Comparison of ENCODE assay signal across 9 cellular contexts in genomic region chr19:5826531-5827341, GRCh38. TPM values are rescaled to one million over a fixed set of nuclear protein-coding genes. Genes with fewer than 3 reads are reported as not detected.
A peak's percentile ranks its signal among the peaks of the same experiment; 100 is the strongest.
DNase-seq lines count a peak whose midpoint lies in the region; ATAC-seq and TF ChIP-seq lines count a peak whose summit lies in the region.
"Had no signal": no experiment of that assay in that cellular context is flagged by ENCODE, and none has a peak within 500 bp of the region (broad histone marks: within the 10 kb centered on the region; RNA-seq: fewer than 3 reads in every experiment).

No MANE protein-coding gene starts in this region.

- no peaks in the 10 kb centered on the region for H3K9me3 Mint-ChIP-seq in activated naive CD4-positive, alpha-beta T cell treated with anti-CD3 and anti-CD28 coated beads, Interleukin-2, amount 10 ng/mL, durations not matched to agents 7 days and 5 days
- H3K9me3 Mint-ChIP-seq in stimulated activated naive CD8-positive, alpha-beta T cell treated with anti-CD3 and anti-CD28 coated beads, Interleukin-15, Interleukin-2, amounts not matched to agents 100 ng/mL and 50 ng/mL, for 24 hours, result no peaks in the 10 kb centered on the region

- peaks cover 18% of the 10 kb centered on the region for H3K4me1 ChIP-seq in hepatocyte (ENCODE audit: insufficient read depth)

- H3K27me3 ChIP-seq in H7 (ENCODE audit: control insufficient read depth, insufficient read depth, low read length) (no peaks in the 10 kb centered on the region), hepatocyte (no peaks in the 10 kb centered on the region)

- H3K4me3 Mint-ChIP-seq in activated naive CD4-positive, alpha-beta T cell treated with anti-CD3 and anti-CD28 coated beads, Interleukin-2, amount 10 ng/mL, durations not matched to agents 7 days and 5 days, result peak overlapping the region; percentile 99
- H3K4me3 Mint-ChIP-seq in stimulated activated naive CD8-positive, alpha-beta T cell treated with anti-CD3 and anti-CD28 coated beads, Interleukin-15, Interleukin-2, amounts not matched to agents 100 ng/mL and 50 ng/mL, for 24 hours, result peak overlapping the region; percentile 96

- H3K27me3 Mint-ChIP-seq in activated naive CD4-positive, alpha-beta T cell treated with anti-CD3 and anti-CD28 coated beads, Interleukin-2, amount 10 ng/mL, durations not matched to agents 7 days and 5 days, result peaks cover 14% of the 10 kb centered on the region
- no peaks in the 10 kb centered on the region for H3K27me3 Mint-ChIP-seq in stimulated activated naive CD8-positive, alpha-beta T cell treated with anti-CD3 and anti-CD28 coated beads, Interleukin-15, Interleukin-2, amounts not matched to agents 100 ng/mL and 50 ng/mL, for 24 hours

- no peak overlapping the region for H3K4me3 ChIP-seq in H7 (ENCODE audit: insufficient read depth, low read depth, low read length)
- no peak overlapping the region for H3K4me3 ChIP-seq in hepatocyte

- peak overlapping the region; percentile 96 for H3K4me2 ChIP-seq in hepatocyte

- no peaks in the 10 kb centered on the region for H4K20me1 ChIP-seq in hepatocyte (ENCODE audit: insufficient read depth, poor library complexity, severe bottlenecking)

- peak; percentile 13 for TF ChIP-seq CTCF in hepatocyte (IDR thresholded peaks at IDR 0.05; ENCODE audit: poor library complexity)

- peaks cover 18% of the 10 kb centered on the region for H3K4me1 Mint-ChIP-seq in activated naive CD4-positive, alpha-beta T cell treated with anti-CD3 and anti-CD28 coated beads, Interleukin-2, amount 10 ng/mL, durations not matched to agents 7 days and 5 days
- peaks cover 17% of the 10 kb centered on the region for H3K4me1 Mint-ChIP-seq in stimulated activated naive CD8-positive, alpha-beta T cell treated with anti-CD3 and anti-CD28 coated beads, Interleukin-15, Interleukin-2, amounts not matched to agents 100 ng/mL and 50 ng/mL, for 24 hours (ENCODE audit: low read depth)

- 45% methylated on average over 24 of the region's 24 CpGs for WGBS in hepatocyte (ENCODE audit: low lambda C conversion rate, missing lambda C conversion rate)

- no peaks in the 10 kb centered on the region for H3K9me2 ChIP-seq in hepatocyte (replicated peaks; ENCODE audit: insufficient read depth)

- H3K79me2 ChIP-seq in hepatocyte, result no peaks in the 10 kb centered on the region

- H3K9me3 ChIP-seq in hepatocyte (ENCODE audit: low read depth), result no peaks in the 10 kb centered on the region

- H3K27ac Mint-ChIP-seq in activated naive CD4-positive, alpha-beta T cell treated with anti-CD3 and anti-CD28 coated beads, Interleukin-2, amount 10 ng/mL, durations not matched to agents 7 days and 5 days, result peak overlapping the region; percentile 90
- H3K27ac Mint-ChIP-seq in stimulated activated naive CD8-positive, alpha-beta T cell treated with anti-CD3 and anti-CD28 coated beads, Interleukin-15, Interleukin-2, amounts not matched to agents 100 ng/mL and 50 ng/mL, for 24 hours, result peak overlapping the region; percentile 83

- peaks cover 2% of the 10 kb centered on the region for H3K36me3 Mint-ChIP-seq in activated naive CD4-positive, alpha-beta T cell treated with anti-CD3 and anti-CD28 coated beads, Interleukin-2, amount 10 ng/mL, durations not matched to agents 7 days and 5 days
- no peaks in the 10 kb centered on the region for H3K36me3 Mint-ChIP-seq in stimulated activated naive CD8-positive, alpha-beta T cell treated with anti-CD3 and anti-CD28 coated beads, Interleukin-15, Interleukin-2, amounts not matched to agents 100 ng/mL and 50 ng/mL, for 24 hours (ENCODE audit: low read depth)

- CTCF ChIA-PET in activated naive CD4-positive, alpha-beta T cell treated with anti-CD3 and anti-CD28 coated beads, Interleukin-2, amount 10 ng/mL, durations not matched to agents 7 days and 5 days (lab: Charles Lee), result interaction anchor here (0.7 to 3.1 kb wide), 3 partner anchors 20 to 139 kb away, joined by 3 to 29 read pairs (median 6); partner anchors contain the start of gene NRTN

- no peak overlapping the region for H2AFZ ChIP-seq in hepatocyte

- peak overlapping the region; percentile 48 for H3K27ac ChIP-seq in hepatocyte

- DNase-seq in AG08396 (ENCODE audit: low spot score) (peak; percentile 59), H7 (peak; percentile 88), NCI-H510A (lab: John Stamatoyannopoulos, UW) (peak; percentile 99), hepatocyte (ENCODE audit: low spot score) (peak; percentile 78)
- peak; percentile 35 for DNase-seq in activated naive CD4-positive, alpha-beta T cell treated with anti-CD3 and anti-CD28 coated beads, Interleukin-2, amount 10 ng/mL, durations not matched to agents 7 days and 5 days

- H3K36me3 ChIP-seq in H7 (replicated peaks; ENCODE audit: control insufficient read depth, insufficient read depth, low read length), result no peaks in the 10 kb centered on the region
- H3K36me3 ChIP-seq in hepatocyte (replicated peaks; ENCODE audit: insufficient read depth, low read depth), result no peaks in the 10 kb centered on the region

- ATAC-seq in HG03045 (IDR thresholded peaks at IDR 0.05; ENCODE audit: unreplicated experiment) (no peak), GM21786 (IDR thresholded peaks at IDR 0.05; ENCODE audit: unreplicated experiment) (no peak)

RNA-seq across cellular contexts. Expression of gene FUT6, which starts 12.8 kb away (rescaled TPM):
- not detected in 2 replicates for total RNA-seq in H7 (2014; rRNA removed; shearing (Covaris generic))
- total RNA-seq in hepatocyte, result 0.07 and 0.36 TPM in 2 replicates
- 0.90 TPM in 1 of 2 replicates, not detected in the other for polyA plus RNA-seq in hepatocyte
- total RNA-seq: fibroblast of lung had no signal
- polyA plus RNA-seq: fibroblast of lung had no signal

RNA-seq across cellular contexts. Expression of gene NRTN, which starts 21.9 kb away (rescaled TPM):
- 8.5 and 8.7 TPM in 2 replicates for total RNA-seq in H7 (2014; rRNA removed; shearing (Covaris generic))
- 2.7 and 5.6 TPM in 2 replicates for total RNA-seq in hepatocyte
- 31.1 and 35.6 TPM in 2 replicates for polyA plus RNA-seq in hepatocyte

RNA-seq across cellular contexts. Expression of gene FUT3, which starts 24.5 kb away (rescaled TPM):
- not detected in 2 replicates for total RNA-seq in H7 (2014; rRNA removed; shearing (Covaris generic))
- 0.08 TPM in 1 of 2 replicates, not detected in the other for total RNA-seq in hepatocyte
- 0.45 TPM in 1 of 2 replicates, not detected in the other for polyA plus RNA-seq in hepatocyte
- total RNA-seq: fibroblast of lung had no signal
- polyA plus RNA-seq: fibroblast of lung had no signal

RNA-seq across cellular contexts. Expression of gene DUS3L, which starts 35.8 kb away (rescaled TPM):
- 50.8 and 52.4 TPM in 2 replicates for total RNA-seq in H7 (2014; rRNA removed; shearing (Covaris generic))
- total RNA-seq in hepatocyte, result 24.9 and 26.7 TPM in 2 replicates
- polyA plus RNA-seq in hepatocyte, result 28.9 and 44.9 TPM in 2 replicates

RNA-seq across cellular contexts. Expression of gene PRR22, which starts 42.2 kb away (rescaled TPM):
- total RNA-seq in H7 (2014; rRNA removed; shearing (Covaris generic)), result 1.5 and 2.2 TPM in 2 replicates
- total RNA-seq in hepatocyte, result 0.13 and 1.2 TPM in 2 replicates
- 2.9 and 5.5 TPM in 2 replicates for polyA plus RNA-seq in hepatocyte

Comparison
In these comparisons a context has a peak if more than half of its experiments do, and no peak if none do; other contexts are left out.
1. DNase-seq: peak in every context shown above with its lines; median percentile 99 in NCI-H510A; 88 in H7; 78 in hepatocyte; 59 in AG08396; 35 in activated naive CD4-positive, alpha-beta T cell treated with anti-CD3 and anti-CD28 coated beads, Interleukin-2, amount 10 ng/mL, durations not matched to agents 7 days and 5 days.